Comparison of ENCODE assay signal across 8 cellular contexts in genomic region chr17:55237826-55238196, GRCh38.
DNase-seq lines count a peak whose midpoint lies in the region; ATAC-seq and TF ChIP-seq lines count a peak whose summit lies in the region.

No MANE protein-coding gene starts in this region.

- H3K9ac ChIP-seq in mucosa of rectum (ENCODE audit: low read depth in 1 of 2, low read length in 2 of 2), result peak overlapping the region; percentile 15 to 31

- no peak for TF ChIP-seq CTCF in AG09309 (IDR thresholded peaks at IDR 0.05; ENCODE audit: control insufficient read depth, insufficient read depth, low read depth, low read length, missing control alignments)

- ATAC-seq in HG02938 (IDR thresholded peaks at IDR 0.05; ENCODE audit: unreplicated experiment), result peak; percentile 5
- ATAC-seq in GM21447 (IDR thresholded peaks at IDR 0.05; ENCODE audit: unreplicated experiment), result no peak

- H3K27me3 ChIP-seq in mucosa of rectum (ENCODE audit: control insufficient read depth in 2 of 2, insufficient read depth in 2 of 2, low read length in 2 of 2), result peaks cover 0 to 4% of the 10 kb centered on the region in 2 donors

- peak overlapping the region; percentile 45 for H3K4me3 ChIP-seq in AG09309 (ENCODE audit: control insufficient read depth, low read depth, low read length)
- peak overlapping the region; percentile 78 to 82 for H3K4me3 ChIP-seq in mucosa of rectum (ENCODE audit: low read length in 2 of 2)

- no peaks in the 10 kb centered on the region for H3K36me3 ChIP-seq in mucosa of rectum (ENCODE audit: control insufficient read depth in 2 of 2, insufficient read depth in 2 of 2, low read length in 2 of 2)

- peak overlapping the region; percentile 61 to 62 for H3K27ac ChIP-seq in mucosa of rectum (ENCODE audit: low read depth in 2 of 2, low read length in 2 of 2)

- no peak for DNase-seq in AG09309 (ENCODE audit: low read depth)
- peak; percentile 3 for DNase-seq in brain pericyte (ENCODE audit: low read depth, low spot score)
- DNase-seq in hepatic stellate cell (ENCODE audit: low spot score), result no peak
- no peak for DNase-seq in SKM-1 (lab: John Stamatoyannopoulos, UW; ENCODE audit: unreplicated experiment)
- no peak for DNase-seq in stimulated activated CD4-positive, alpha-beta T cell treated with anti-CD3 and anti-CD28 coated beads, Interleukin-15, amount 100 ng/mL, for 24 hours

- H3K4me1 ChIP-seq in mucosa of rectum (ENCODE audit: control insufficient read depth in 2 of 2, insufficient read depth in 2 of 2, low read length in 2 of 2), result peaks cover 0 to 11% of the 10 kb centered on the region in 2 donors

- H3K9me3 ChIP-seq in mucosa of rectum (ENCODE audit: control insufficient read depth in 2 of 2, low read length in 2 of 2), result no peaks in the 10 kb centered on the region
